ENCODE assay signal across 23 cellular contexts in genomic region chr9:137711678-137712105, GRCh38.
DNase-seq lines count a peak whose midpoint lies in the region; ATAC-seq and TF ChIP-seq lines count a peak whose summit lies in the region.
"Had no signal": no experiment of that assay in that cellular context is flagged by ENCODE, and none has a peak within 500 bp of the region (broad histone marks: within the 10 kb centered on the region; RNA-seq: fewer than 3 reads in every experiment).

No MANE protein-coding gene starts in this region.

- H3K36me3 Mint-ChIP-seq in MCF 10A (ENCODE audit: insufficient read depth, unreplicated experiment) (peaks cover 26% of the 10 kb centered on the region), WTC11 (peaks cover 40% of the 10 kb centered on the region)

- H3K4me3 ChIP-seq in mammary epithelial cell (replicated peaks in 1 of 3; ENCODE audit: insufficient read depth in 1 of 3, low read depth in 2 of 3, low read length in 3 of 3): no peak overlapping the region
- H3K4me3 ChIP-seq in mucosa of descending colon: no peak overlapping the region
- no peak overlapping the region for H3K4me3 ChIP-seq in upper lobe of right lung
- no peak overlapping the region for H3K4me3 ChIP-seq in Karpas-422 (ENCODE audit: low read length)
- H3K4me3 ChIP-seq: lung, prostate gland, tibial artery had no signal

- no peaks in the 10 kb centered on the region for H3K9me3 Mint-ChIP-seq in MCF 10A (ENCODE audit: unreplicated experiment)
- peaks cover 11% of the 10 kb centered on the region for H3K9me3 Mint-ChIP-seq in WTC11

- H3K9me3 ChIP-seq in mammary epithelial cell (replicated peaks; ENCODE audit: insufficient read depth, low read length) (peaks cover 2% of the 10 kb centered on the region), mucosa of descending colon (no peaks in the 10 kb centered on the region), upper lobe of right lung (no peaks in the 10 kb centered on the region), Karpas-422 (ENCODE audit: low read length) (peaks cover 8% of the 10 kb centered on the region)
- H3K9me3 ChIP-seq: prostate gland, SK-N-SH, tibial artery had no signal

- no peaks in the 10 kb centered on the region for H3K27me3 ChIP-seq in mammary epithelial cell (ENCODE audit: insufficient read depth, low read length)
- H3K27me3 ChIP-seq in upper lobe of right lung: no peaks in the 10 kb centered on the region
- H3K27me3 ChIP-seq in Karpas-422 (ENCODE audit: low read length): no peaks in the 10 kb centered on the region
- H3K27me3 ChIP-seq: BE2C, tibial artery had no signal

- H3K27ac ChIP-seq in mammary epithelial cell (ENCODE audit: insufficient read depth, low read depth, low read length): no peak overlapping the region
- H3K27ac ChIP-seq in upper lobe of right lung: no peak overlapping the region
- no peak overlapping the region for H3K27ac ChIP-seq in Karpas-422 (ENCODE audit: low read length)
- H3K27ac ChIP-seq: epithelial cell of prostate, prostate gland, tibial artery had no signal

- H3K9me2 ChIP-seq in Karpas-422 (replicated peaks; ENCODE audit: insufficient read depth, low read length): no peaks in the 10 kb centered on the region
- H3K9me2 ChIP-seq: SK-N-SH had no signal

- H3K9ac ChIP-seq in mammary epithelial cell (ENCODE audit: insufficient read depth, low read length) (no peak overlapping the region), Karpas-422 (ENCODE audit: low read length) (no peak overlapping the region)
- H3K9ac ChIP-seq: SK-N-SH had no signal

- no peak for DNase-seq in MCF 10A (ENCODE audit: unreplicated experiment)
- DNase-seq in mammary epithelial cell: no peak
- DNase-seq in WTC11 (ENCODE audit: low spot score): no peak
- DNase-seq in mucosa of descending colon: no peak
- no peak for DNase-seq in upper lobe of right lung
- DNase-seq in Karpas-422: no peak
- no peak for DNase-seq in stimulated activated CD4-positive, alpha-beta T cell treated with anti-CD3 and anti-CD28 coated beads, Interleukin-4, amount 100 ng/mL, for 1 hour
- DNase-seq in left colon: no peak
- DNase-seq: activated CD4-positive, alpha-beta T cell treated with anti-CD3 and anti-CD28 coated beads for 48 hours; activated naive CD4-positive, alpha-beta T cell treated with anti-CD3 and anti-CD28 coated beads, Interleukin-2, amount 10 ng/mL, durations not matched to agents 7 days and 5 days; activated T-cell treated with anti-CD3 and anti-CD28 coated beads, Interleukin-2, amount 50 U/mL, for 4 hours; BE2C; effector CD4-positive, alpha-beta T cell; KG1; NCI-H1417 treated with DMSO at 0.1 percent for 48 hours; NCI-H446 treated with DMSO at 0.1 percent for 48 hours; NCI-H82; SK-N-SH; tibial artery had no signal

- ATAC-seq in WTC11 (peak; percentile 44), mucosa of descending colon (peak; percentile 34), upper lobe of right lung (peak; percentile 34), left colon (no peak)
- ATAC-seq: activated T-cell treated with anti-CD3 and anti-CD28 coated beads, Interleukin-2, amount 50 U/mL, for 4 hours had no signal

- H3K27ac Mint-ChIP-seq in MCF 10A (ENCODE audit: low read depth, unreplicated experiment) (peak overlapping the region; percentile 47), WTC11 (no peak overlapping the region; the same call in 1 of the 2 replicates)
- H3K27ac Mint-ChIP-seq: activated naive CD4-positive, alpha-beta T cell treated with anti-CD3 and anti-CD28 coated beads, Interleukin-2, amount 10 ng/mL, durations not matched to agents 7 days and 5 days; T-helper 1 cell treated with Interleukin-12 subunit alpha and Interleukin-12 subunit beta and Interleukin-4 antibody, amounts not matched to agents 30 μg/mL and 1 μg/mL, for 36 hours had no signal

- H3K79me2 ChIP-seq in mammary epithelial cell (ENCODE audit: insufficient read depth, low read length) (peaks cover 78% of the 10 kb centered on the region), Karpas-422 (ENCODE audit: low read length) (peaks cover 75% of the 10 kb centered on the region)

- POLR2A ChIA-PET in MCF 10A (lab: Yijun Ruan, JAX) (no interaction called here), WTC11 (lab: Charles Lee) (no interaction called here)

- no peak overlapping the region for H3K4me3 Mint-ChIP-seq in MCF 10A (ENCODE audit: unreplicated experiment)
- H3K4me3 Mint-ChIP-seq in WTC11: no peak overlapping the region
- H3K4me3 Mint-ChIP-seq: activated naive CD4-positive, alpha-beta T cell treated with anti-CD3 and anti-CD28 coated beads, Interleukin-2, amount 10 ng/mL, durations not matched to agents 7 days and 5 days; activated T-cell treated with anti-CD3 and anti-CD28 coated beads, Interleukin-2, amount 50 U/mL, for 4 hours; T-helper 1 cell treated with Interleukin-12 subunit alpha and Interleukin-12 subunit beta and Interleukin-4 antibody, amounts not matched to agents 30 μg/mL and 1 μg/mL, for 36 hours had no signal

- TF ChIP-seq CTCF in MCF 10A (IDR thresholded peaks at IDR 0.05; ENCODE audit: unreplicated experiment): no peak
- no peak for TF ChIP-seq CTCF in mammary epithelial cell (conservative IDR thresholded peaks at IDR 0.05 in 1 of 2, IDR thresholded peaks at IDR 0.05 in 1 of 2; ENCODE audit: extremely low read depth in 1 of 2, insufficient read depth in 1 of 2, low read depth in 1 of 2, low read length in 2 of 2)
- TF ChIP-seq CTCF in WTC11 (IDR thresholded peaks at IDR 0.05): no peak
- no peak for TF ChIP-seq CTCF in mucosa of descending colon (IDR thresholded peaks at IDR 0.05)
- no peak for TF ChIP-seq CTCF in upper lobe of right lung (IDR thresholded peaks at IDR 0.05)

- H3K4me2 ChIP-seq in mammary epithelial cell (ENCODE audit: insufficient read depth, low read depth, low read length) (no peak overlapping the region), Karpas-422 (ENCODE audit: low read depth, low read length, poor library complexity, severe bottlenecking) (no peak overlapping the region)
- H3K4me2 ChIP-seq: SK-N-SH had no signal

- in situ Hi-C loops in mammary epithelial cell (cut with MboI; ENCODE audit: low sequenced_read_pairs in 2 of 2): no loop called here

- H3K4me1 Mint-ChIP-seq in MCF 10A (ENCODE audit: insufficient read depth, unreplicated experiment) (peaks cover 19% of the 10 kb centered on the region), WTC11 (peaks cover 36% of the 10 kb centered on the region)

- H4K20me1 ChIP-seq in mammary epithelial cell (ENCODE audit: insufficient read depth, low read length) (no peaks in the 10 kb centered on the region), Karpas-422 (ENCODE audit: insufficient read depth, low read depth, low read length) (no peaks in the 10 kb centered on the region)

- no peaks in the 10 kb centered on the region for H3K27me3 Mint-ChIP-seq in MCF 10A (ENCODE audit: insufficient read depth, unreplicated experiment)
- H3K27me3 Mint-ChIP-seq in WTC11 (ENCODE audit: low read depth): no peaks in the 10 kb centered on the region
- H3K27me3 Mint-ChIP-seq: activated naive CD4-positive, alpha-beta T cell treated with anti-CD3 and anti-CD28 coated beads, Interleukin-2, amount 10 ng/mL, durations not matched to agents 7 days and 5 days had no signal

- dilution Hi-C loops in mammary epithelial cell (cut with HindIII; ENCODE audit: low sequenced_read_pairs): no loop called here

- H3K4me1 ChIP-seq in mammary epithelial cell (ENCODE audit: insufficient read depth, low read length): peaks cover 30% of the 10 kb centered on the region
- H3K4me1 ChIP-seq in mucosa of descending colon (ENCODE audit: low read depth): no peaks in the 10 kb centered on the region
- no peaks in the 10 kb centered on the region for H3K4me1 ChIP-seq in upper lobe of right lung
- peaks cover 14% of the 10 kb centered on the region for H3K4me1 ChIP-seq in Karpas-422 (ENCODE audit: low read length)
- H3K4me1 ChIP-seq: BE2C, prostate gland had no signal

- 93% methylated on average over 3 of the region's 18 CpGs for WGBS in mammary epithelial cell (ENCODE audit: low coverage, missing lambda C conversion rate)

- peaks cover 7% of the 10 kb centered on the region for H3K36me3 ChIP-seq in mammary epithelial cell (ENCODE audit: insufficient read depth, low read length)
- H3K36me3 ChIP-seq in mucosa of descending colon (ENCODE audit: low read depth): peaks cover under 1% of the 10 kb centered on the region
- peaks cover 18% of the 10 kb centered on the region for H3K36me3 ChIP-seq in upper lobe of right lung
- peaks cover 38% of the 10 kb centered on the region for H3K36me3 ChIP-seq in Karpas-422 (ENCODE audit: insufficient read depth, low read length)
- H3K36me3 ChIP-seq: prostate gland had no signal

- H2AFZ ChIP-seq in mammary epithelial cell (ENCODE audit: low read depth, low read length): no peak overlapping the region
- no peak overlapping the region for H2AFZ ChIP-seq in Karpas-422 (ENCODE audit: low read length)

- CTCF ChIA-PET in MCF 10A (lab: Yijun Ruan, JAX) (no interaction called here), mammary epithelial cell (lab: Charles Lee; ENCODE audit: low non-redundant PET) (no interaction called here), WTC11 (lab: Charles Lee) (interaction anchor here (1.1 to 1.4 kb wide), 2 partner anchors 29 to 30 kb away, joined by 3 to 4 read pairs; no protein-coding TSS in a partner anchor)

- intact Hi-C loops in MCF 10A (cut with micrococcal nuclease) (no loop called here), mammary epithelial cell (cut with micrococcal nuclease) (no loop called here), mucosa of descending colon (cut with DNase I, micrococcal nuclease) (no loop called here), upper lobe of right lung (cut with DNase I) (no loop called here), left colon (cut with DNase I, micrococcal nuclease) (no loop called here)

- BruUV-seq in MCF 10A (replicated peaks; lab: Mats Ljungman, UMichigan): no TSS peak
- BruUV-seq in mammary epithelial cell (replicated peaks; lab: Mats Ljungman, UMichigan): no TSS peak

TF ChIP-seq in WTC11, 78 proteins besides CTCF, POLR2A, EP300 and RAD21 (continues in another document):
- TF ChIP-seq FOXP1 (CRISPR knock-in tag; IDR thresholded peaks at IDR 0.05; ENCODE audit: borderline replicate concordance): no peak
- TF ChIP-seq MLX (CRISPR knock-in tag; IDR thresholded peaks at IDR 0.05): no peak
- no peak for TF ChIP-seq NR2C2 (CRISPR knock-in tag; IDR thresholded peaks at IDR 0.05)
- no peak for TF ChIP-seq USF2 (CRISPR knock-in tag; IDR thresholded peaks at IDR 0.05)
- TF ChIP-seq TEAD1 (CRISPR knock-in tag; IDR thresholded peaks at IDR 0.05): no peak
